ENCODE assay signal across 20 cellular contexts in genomic region chr10:44986670-44987069, GRCh38. TPM values are rescaled to one million over a fixed set of nuclear protein-coding genes. Genes with fewer than 3 reads are reported as not detected.
DNase-seq lines count a peak whose midpoint lies in the region; ATAC-seq and TF ChIP-seq lines count a peak whose summit lies in the region.
"Had no signal": no experiment of that assay in that cellular context is flagged by ENCODE, and none has a peak within 500 bp of the region (broad histone marks: within the 10 kb centered on the region; RNA-seq: fewer than 3 reads in every experiment).

No MANE protein-coding gene starts in this region.

- H4K20me1 ChIP-seq in osteoblast (ENCODE audit: insufficient read depth, low read length) = no peaks in the 10 kb centered on the region
- H4K20me1 ChIP-seq: BLaER1 had no signal

- no peak overlapping the region for H3K27ac Mint-ChIP-seq in CD4-positive, alpha-beta T cell
- no peak overlapping the region for H3K27ac Mint-ChIP-seq in T-helper 2 cell treated with Interferon-gamma antibody and Interleukin-4, amounts not matched to agents 5 μg/mL and 100 μg/mL, for 36 hours
- H3K27ac Mint-ChIP-seq: naive thymus-derived CD8-positive, alpha-beta T cell had no signal

- intact Hi-C loops in CD4-positive, alpha-beta T cell (cut with DNase I, micrococcal nuclease) = no loop called here
- intact Hi-C loops in uterus (cut with DNase I; ENCODE audit: low total_unique reads) = no loop called here

- no peak for TF ChIP-seq CTCF in AG04450 (IDR thresholded peaks at IDR 0.05; ENCODE audit: low read depth, low read length)
- no peak for TF ChIP-seq CTCF in fibroblast of pulmonary artery (IDR thresholded peaks at IDR 0.05; ENCODE audit: low read length, missing control alignments)
- no peak for TF ChIP-seq CTCF in osteoblast (IDR thresholded peaks at IDR 0.05; ENCODE audit: extremely low read depth, low read depth, low read length)
- no peak for TF ChIP-seq CTCF in CD4-positive, alpha-beta T cell (IDR thresholded peaks at IDR 0.05)
- no peak for TF ChIP-seq CTCF in uterus (IDR thresholded peaks at IDR 0.05)

- DNase-seq in AG04450 (ENCODE audit: low read depth, low spot score) = no peak
- peak; percentile 81 for DNase-seq in amniotic epithelial cell (ENCODE audit: low read depth)
- peak; percentile 61 for DNase-seq in fibroblast of pulmonary artery (ENCODE audit: low read depth)
- peak; percentile 47 for DNase-seq in osteoblast (ENCODE audit: insufficient read length, low spot score, missing footprints)
- no peak for DNase-seq in CD4-positive, alpha-beta T cell
- no peak for DNase-seq in NCI-H146 treated with DMSO at 0.1 percent for 48 hours (lab: John Stamatoyannopoulos, UW; ENCODE audit: unreplicated experiment)
- DNase-seq in uterus = no peak
- DNase-seq in T-helper 2 cell treated with Interferon-gamma antibody and Interleukin-4, amounts not matched to agents 5 μg/mL and 100 μg/mL, for 36 hours (ENCODE audit: low spot score) = no peak
- DNase-seq: activated naive CD4-positive, alpha-beta T cell; NCI-H2081; NCI-H526; posterior cingulate gyrus; small intestine; stimulated activated CD4-positive, alpha-beta T cell treated with anti-CD3 and anti-CD28 coated beads, Interleukin-4, amount 100 ng/mL, for 4 hours; stimulated activated CD8-positive, alpha-beta memory T cell treated with anti-CD3 and anti-CD28 coated beads, Interleukin-4, amount 100 ng/mL, for 48 hours had no signal

- H3K27ac ChIP-seq in AG04450 (ENCODE audit: low read depth, low read length) (peak overlapping the region; percentile 77), osteoblast (ENCODE audit: low read depth, low read length) (no peak overlapping the region), uterus (peak overlapping the region in 1 of 2 donors; percentile 36)
- no peak overlapping the region for H3K27ac ChIP-seq in CD4-positive, alpha-beta T cell (ENCODE audit: low read depth, low read length)
- H3K27ac ChIP-seq: BLaER1, body of pancreas, suprapubic skin had no signal

- no peaks in the 10 kb centered on the region for H3K79me2 ChIP-seq in osteoblast (ENCODE audit: insufficient read depth, low read length)

- H3K9me3 Mint-ChIP-seq in CD4-positive, alpha-beta T cell = no peaks in the 10 kb centered on the region
- H3K9me3 Mint-ChIP-seq in T-helper 2 cell treated with Interferon-gamma antibody and Interleukin-4, amounts not matched to agents 5 μg/mL and 100 μg/mL, for 36 hours = no peaks in the 10 kb centered on the region
- H3K9me3 Mint-ChIP-seq: naive thymus-derived CD8-positive, alpha-beta T cell had no signal

- H3K36me3 ChIP-seq in osteoblast (ENCODE audit: insufficient read depth, low read length) (no peaks in the 10 kb centered on the region), uterus (no peaks in the 10 kb centered on the region)

- no peaks in the 10 kb centered on the region for H3K27me3 Mint-ChIP-seq in CD4-positive, alpha-beta T cell
- peaks cover 11% of the 10 kb centered on the region for H3K27me3 Mint-ChIP-seq in T-helper 2 cell treated with Interferon-gamma antibody and Interleukin-4, amounts not matched to agents 5 μg/mL and 100 μg/mL, for 36 hours (ENCODE audit: low read depth)

- no peak for TF ChIP-seq POLR2A in uterus (IDR thresholded peaks at IDR 0.05)

- H3K27me3 ChIP-seq in AG04450 (ENCODE audit: control insufficient read depth, insufficient read depth, low read length) = no peaks in the 10 kb centered on the region
- H3K27me3 ChIP-seq in osteoblast (ENCODE audit: insufficient read depth, low read length) = no peaks in the 10 kb centered on the region
- no peaks in the 10 kb centered on the region for H3K27me3 ChIP-seq in CD4-positive, alpha-beta T cell (ENCODE audit: control insufficient read depth, insufficient read depth, low read length)
- H3K27me3 ChIP-seq in uterus = no peaks in the 10 kb centered on the region
- H3K27me3 ChIP-seq: BLaER1, body of pancreas, suprapubic skin had no signal

- H3K4me1 ChIP-seq in osteoblast (ENCODE audit: insufficient read depth, low read length) (peaks cover 11% of the 10 kb centered on the region), uterus (no peaks in the 10 kb centered on the region)

- H3K9me3 ChIP-seq in AG04450 (ENCODE audit: control insufficient read depth, insufficient read depth, low read length) = no peaks in the 10 kb centered on the region
- H3K9me3 ChIP-seq in osteoblast (ENCODE audit: low read depth, low read length) = no peaks in the 10 kb centered on the region
- H3K9me3 ChIP-seq in CD4-positive, alpha-beta T cell (ENCODE audit: control insufficient read depth, low read length) = no peaks in the 10 kb centered on the region
- no peaks in the 10 kb centered on the region for H3K9me3 ChIP-seq in uterus
- H3K9me3 ChIP-seq: BLaER1, body of pancreas, suprapubic skin had no signal

- no peaks in the 10 kb centered on the region for H3K4me1 Mint-ChIP-seq in CD4-positive, alpha-beta T cell (ENCODE audit: low read depth)
- peaks cover 3% of the 10 kb centered on the region for H3K4me1 Mint-ChIP-seq in T-helper 2 cell treated with Interferon-gamma antibody and Interleukin-4, amounts not matched to agents 5 μg/mL and 100 μg/mL, for 36 hours (ENCODE audit: low read depth)

- H3K4me2 ChIP-seq in osteoblast (ENCODE audit: insufficient read depth, low read length) = no peak overlapping the region
- H3K4me2 ChIP-seq: BLaER1 had no signal

- no peaks in the 10 kb centered on the region for H3K36me3 Mint-ChIP-seq in CD4-positive, alpha-beta T cell (ENCODE audit: low read depth)
- no peaks in the 10 kb centered on the region for H3K36me3 Mint-ChIP-seq in T-helper 2 cell treated with Interferon-gamma antibody and Interleukin-4, amounts not matched to agents 5 μg/mL and 100 μg/mL, for 36 hours (ENCODE audit: low read depth)
- H3K36me3 Mint-ChIP-seq: naive thymus-derived CD8-positive, alpha-beta T cell had no signal

- no peak overlapping the region for H2AFZ ChIP-seq in osteoblast (ENCODE audit: low read length)

- ATAC-seq in CD4-positive, alpha-beta T cell (ENCODE audit: poor library complexity) = no peak
- ATAC-seq: body of pancreas; naive thymus-derived CD8-positive, alpha-beta T cell had no signal

- no peak overlapping the region for H3K4me3 Mint-ChIP-seq in CD4-positive, alpha-beta T cell
- H3K4me3 Mint-ChIP-seq in T-helper 2 cell treated with Interferon-gamma antibody and Interleukin-4, amounts not matched to agents 5 μg/mL and 100 μg/mL, for 36 hours = no peak overlapping the region
- H3K4me3 Mint-ChIP-seq: naive thymus-derived CD8-positive, alpha-beta T cell had no signal

- POLR2A ChIA-PET in AG04450 (lab: Yijun Ruan, JAX) = interaction anchor here (1.2 kb wide), 1 partner anchor 15 kb away, joined by 3 read pairs; no protein-coding TSS in a partner anchor
- POLR2A ChIA-PET in CD4-positive, alpha-beta T cell (lab: Charles Lee) = no interaction called here

- H3K4me3 ChIP-seq in AG04450 (ENCODE audit: low read depth, low read length) = no peak overlapping the region
- H3K4me3 ChIP-seq in fibroblast of pulmonary artery (replicated peaks; ENCODE audit: low read depth, low read length) = no peak overlapping the region
- no peak overlapping the region for H3K4me3 ChIP-seq in osteoblast (ENCODE audit: insufficient read depth, low read length)
- no peak overlapping the region for H3K4me3 ChIP-seq in uterus
- H3K4me3 ChIP-seq: BLaER1, body of pancreas, lung, suprapubic skin had no signal

- CTCF ChIA-PET in AG04450 (lab: Charles Lee) = interaction anchor here (1.5 kb wide), 1 partner anchor 20 kb away, joined by 4 read pairs; no protein-coding TSS in a partner anchor
- CTCF ChIA-PET in CD4-positive, alpha-beta T cell (lab: Charles Lee) = no interaction called here

RNA-seq across cellular contexts. Expression of gene DEPP1, which starts 8.1 kb away (rescaled TPM):
- polyA plus RNA-seq in AG04450 (2011; rRNA removed) = 31.1 and 50.3 TPM in 2 replicates
- polyA minus RNA-seq in AG04450 (2011; rRNA and poly(A)+ RNA removed) = 70.4 and 97.9 TPM in 2 replicates
- 43.6 and 87.6 TPM in 2 replicates for total RNA-seq in osteoblast
- total RNA-seq in CD4-positive, alpha-beta T cell = not detected
- 100 to 1,000 TPM in 1 of 4 donors, 10 to 100 TPM in 2, 1 to 10 TPM in 1; 8.2 to 266 (median 52.8) TPM for total RNA-seq in uterus
- total RNA-seq: naive thymus-derived CD8-positive, alpha-beta T cell had no signal
- polyA plus RNA-seq: naive thymus-derived CD8-positive, alpha-beta T cell had no signal

RNA-seq across cellular contexts. Expression of gene ZNF22, which starts 14.1 kb away (rescaled TPM):
- polyA plus RNA-seq in AG04450 (2011; rRNA removed) = 17.4 and 23.4 TPM in 2 replicates
- 4.7 and 7.9 TPM in 2 replicates for polyA minus RNA-seq in AG04450 (2011; rRNA and poly(A)+ RNA removed)
- 13.8 and 14.4 TPM in 2 replicates for total RNA-seq in osteoblast
- total RNA-seq in CD4-positive, alpha-beta T cell = 10 to 100 TPM; 14.1 to 15.3 TPM
- 10 to 100 TPM; 20.7 to 78.1 (median 34.6) TPM for total RNA-seq in uterus

RNA-seq across cellular contexts. Expression of gene RASSF4, which starts 27.1 kb away (rescaled TPM):
- polyA plus RNA-seq in AG04450 (2011; rRNA removed) = 11.2 and 13.0 TPM in 2 replicates
- polyA minus RNA-seq in AG04450 (2011; rRNA and poly(A)+ RNA removed) = 12.9 and 13.1 TPM in 2 replicates
- total RNA-seq in osteoblast (2.9 and 4.0 TPM in 2 replicates), uterus (10 to 100 TPM in 1 of 4 donors, 1 to 10 TPM in 3; 6.1 to 26.5 (median 8.2) TPM)
- 1 to 10 TPM in 1 of 2 experiments, under 1 TPM in 1; 0.88 to 1.4 TPM for total RNA-seq in CD4-positive, alpha-beta T cell

Comparison
In these comparisons a context has a peak if more than half of its experiments do, and no peak if none do; other contexts are left out.
1. DNase-seq: peak in amniotic epithelial cell (single experiment), fibroblast of pulmonary artery (single experiment) and osteoblast (single experiment); none in AG04450 (single experiment), CD4-positive, alpha-beta T cell (0 of 10), NCI-H146 treated with DMSO at 0.1 percent for 48 hours (single experiment), uterus (0 of 2) and T-helper 2 cell treated with Interferon-gamma antibody and Interleukin-4, amounts not matched to agents 5 μg/mL and 100 μg/mL, for 36 hours (single experiment).
2. RNA of gene DEPP1, which starts 8.1 kb away (total RNA-seq): 43.6 to 87.6 TPM in osteoblast and 8.2 to 266 TPM in uterus; not detected in CD4-positive, alpha-beta T cell; every median in the first group is over 4 times any median in the second.